2 cellular contexts compared by ENCODE assay signal in the genomic region with DNA sequence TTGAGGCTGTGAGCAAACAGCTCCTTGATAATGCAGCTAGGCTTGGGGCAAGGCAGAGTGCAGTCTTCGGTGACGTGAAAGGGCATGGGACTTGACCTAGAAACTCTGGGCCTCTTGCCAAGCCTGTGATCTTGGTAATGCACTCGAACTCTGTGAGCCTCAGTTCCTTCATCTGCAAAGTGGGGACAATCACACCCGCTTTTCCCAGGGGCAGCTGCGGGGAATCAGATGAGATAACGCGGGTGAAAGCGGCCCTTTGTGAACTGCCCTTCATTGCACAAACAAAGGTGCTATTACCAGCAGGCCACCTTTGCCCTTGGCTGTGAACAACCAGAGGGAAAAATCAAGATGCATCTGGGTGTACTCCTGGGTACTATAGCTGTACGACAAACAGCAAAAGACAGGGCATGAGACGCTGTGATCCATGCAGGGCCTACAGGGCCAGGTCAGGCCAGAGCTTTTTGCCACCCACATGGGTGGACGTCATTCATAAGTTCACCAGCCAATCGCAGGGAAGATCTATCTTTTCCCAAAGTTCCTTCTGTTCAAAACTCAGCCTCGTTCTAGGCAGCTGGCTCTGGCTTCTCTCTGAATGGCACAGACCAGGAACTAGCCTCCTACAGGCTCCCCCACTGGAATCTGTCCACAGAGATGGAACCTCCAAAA.
TF ChIP-seq lines count a peak whose summit lies in the region.

No MANE protein-coding gene starts in this region.

TF ChIP-seq in GM23338, 12 proteins besides CTCF, POLR2A, EP300 and RAD21 (continued from another document):
- TF ChIP-seq, protein P1, sequence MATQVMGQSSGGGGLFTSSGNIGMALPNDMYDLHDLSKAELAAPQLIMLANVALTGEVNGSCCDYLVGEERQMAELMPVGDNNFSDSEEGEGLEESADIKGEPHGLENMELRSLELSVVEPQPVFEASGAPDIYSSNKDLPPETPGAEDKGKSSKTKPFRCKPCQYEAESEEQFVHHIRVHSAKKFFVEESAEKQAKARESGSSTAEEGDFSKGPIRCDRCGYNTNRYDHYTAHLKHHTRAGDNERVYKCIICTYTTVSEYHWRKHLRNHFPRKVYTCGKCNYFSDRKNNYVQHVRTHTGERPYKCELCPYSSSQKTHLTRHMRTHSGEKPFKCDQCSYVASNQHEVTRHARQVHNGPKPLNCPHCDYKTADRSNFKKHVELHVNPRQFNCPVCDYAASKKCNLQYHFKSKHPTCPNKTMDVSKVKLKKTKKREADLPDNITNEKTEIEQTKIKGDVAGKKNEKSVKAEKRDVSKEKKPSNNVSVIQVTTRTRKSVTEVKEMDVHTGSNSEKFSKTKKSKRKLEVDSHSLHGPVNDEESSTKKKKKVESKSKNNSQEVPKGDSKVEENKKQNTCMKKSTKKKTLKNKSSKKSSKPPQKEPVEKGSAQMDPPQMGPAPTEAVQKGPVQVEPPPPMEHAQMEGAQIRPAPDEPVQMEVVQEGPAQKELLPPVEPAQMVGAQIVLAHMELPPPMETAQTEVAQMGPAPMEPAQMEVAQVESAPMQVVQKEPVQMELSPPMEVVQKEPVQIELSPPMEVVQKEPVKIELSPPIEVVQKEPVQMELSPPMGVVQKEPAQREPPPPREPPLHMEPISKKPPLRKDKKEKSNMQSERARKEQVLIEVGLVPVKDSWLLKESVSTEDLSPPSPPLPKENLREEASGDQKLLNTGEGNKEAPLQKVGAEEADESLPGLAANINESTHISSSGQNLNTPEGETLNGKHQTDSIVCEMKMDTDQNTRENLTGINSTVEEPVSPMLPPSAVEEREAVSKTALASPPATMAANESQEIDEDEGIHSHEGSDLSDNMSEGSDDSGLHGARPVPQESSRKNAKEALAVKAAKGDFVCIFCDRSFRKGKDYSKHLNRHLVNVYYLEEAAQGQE (IDR thresholded peaks at IDR 0.05; ENCODE audit: unreplicated experiment) = no peak

TF ChIP-seq in HepG2, 621 proteins besides CTCF, POLR2A, EP300 and RAD21 (continued from another document and continues in another):
- no peak for TF ChIP-seq ZNF747 (CRISPR knock-in tag; IDR thresholded peaks at IDR 0.05; ENCODE audit: borderline replicate concordance)
- TF ChIP-seq NFYC (CRISPR knock-in tag; IDR thresholded peaks at IDR 0.05) = no peak
- TF ChIP-seq, protein P2, sequence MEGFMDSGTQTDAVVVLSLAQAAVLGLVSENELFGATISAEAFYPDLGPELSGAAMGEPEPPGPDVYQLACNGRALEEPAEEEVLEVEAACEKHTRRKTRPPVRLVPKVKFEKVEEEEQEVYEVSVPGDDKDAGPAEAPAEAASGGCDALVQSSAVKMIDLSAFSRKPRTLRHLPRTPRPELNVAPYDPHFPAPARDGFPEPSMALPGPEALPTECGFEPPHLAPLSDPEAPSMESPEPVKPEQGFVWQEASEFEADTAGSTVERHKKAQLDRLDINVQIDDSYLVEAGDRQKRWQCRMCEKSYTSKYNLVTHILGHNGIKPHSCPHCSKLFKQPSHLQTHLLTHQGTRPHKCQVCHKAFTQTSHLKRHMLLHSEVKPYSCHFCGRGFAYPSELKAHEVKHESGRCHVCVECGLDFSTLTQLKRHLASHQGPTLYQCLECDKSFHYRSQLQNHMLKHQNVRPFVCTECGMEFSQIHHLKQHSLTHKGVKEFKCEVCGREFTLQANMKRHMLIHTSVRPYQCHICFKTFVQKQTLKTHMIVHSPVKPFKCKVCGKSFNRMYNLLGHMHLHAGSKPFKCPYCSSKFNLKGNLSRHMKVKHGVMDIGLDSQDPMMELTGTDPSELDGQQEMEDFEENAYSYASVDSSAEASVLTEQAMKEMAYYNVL (CRISPR knock-in tag; IDR thresholded peaks at IDR 0.05; ENCODE audit: borderline replicate concordance) = 0 out of 2 replicates have a peak, but pooled peaks have one; percentile 26
- peak; percentile 40; the same call in 1 of the 2 replicates for TF ChIP-seq ZFY (CRISPR knock-in tag; IDR thresholded peaks at IDR 0.05)
- TF ChIP-seq ZNF350 (CRISPR knock-in tag; IDR thresholded peaks at IDR 0.05; ENCODE audit: borderline replicate concordance, low read depth) = no peak
- TF ChIP-seq ZNF775 (CRISPR knock-in tag; IDR thresholded peaks at IDR 0.05; ENCODE audit: borderline replicate concordance) = no peak
- no peak for TF ChIP-seq ZNF552 (CRISPR knock-in tag; IDR thresholded peaks at IDR 0.05; ENCODE audit: borderline replicate concordance)
- TF ChIP-seq HOXA3 (CRISPR knock-in tag; IDR thresholded peaks at IDR 0.05) = 0 out of 2 replicates have a peak, but pooled peaks have one; percentile 24
- TF ChIP-seq, protein P3, sequence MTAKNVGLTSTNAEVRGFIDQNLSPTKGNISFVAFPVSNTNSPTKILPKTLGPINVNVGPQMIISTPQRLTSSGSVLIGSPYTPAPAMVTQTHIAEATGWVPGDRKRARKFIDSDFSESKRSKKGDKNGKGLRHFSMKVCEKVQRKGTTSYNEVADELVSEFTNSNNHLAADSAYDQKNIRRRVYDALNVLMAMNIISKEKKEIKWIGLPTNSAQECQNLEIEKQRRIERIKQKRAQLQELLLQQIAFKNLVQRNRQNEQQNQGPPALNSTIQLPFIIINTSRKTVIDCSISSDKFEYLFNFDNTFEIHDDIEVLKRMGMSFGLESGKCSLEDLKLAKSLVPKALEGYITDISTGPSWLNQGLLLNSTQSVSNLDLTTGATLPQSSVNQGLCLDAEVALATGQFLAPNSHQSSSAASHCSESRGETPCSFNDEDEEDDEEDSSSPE (CRISPR knock-in tag; IDR thresholded peaks at IDR 0.05) = no peak
- TF ChIP-seq FOSL1 (CRISPR knock-in tag; IDR thresholded peaks at IDR 0.05; ENCODE audit: borderline replicate concordance) = no peak
- no peak for TF ChIP-seq TMF1 (CRISPR knock-in tag; IDR thresholded peaks at IDR 0.05; ENCODE audit: low read depth)
- TF ChIP-seq, protein P4, sequence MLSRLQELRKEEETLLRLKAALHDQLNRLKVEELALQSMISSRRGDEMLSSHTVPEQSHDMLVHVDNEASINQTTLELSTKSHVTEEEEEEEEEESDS (CRISPR knock-in tag; IDR thresholded peaks at IDR 0.05; ENCODE audit: borderline replicate concordance) = no peak
- TF ChIP-seq, protein P5, sequence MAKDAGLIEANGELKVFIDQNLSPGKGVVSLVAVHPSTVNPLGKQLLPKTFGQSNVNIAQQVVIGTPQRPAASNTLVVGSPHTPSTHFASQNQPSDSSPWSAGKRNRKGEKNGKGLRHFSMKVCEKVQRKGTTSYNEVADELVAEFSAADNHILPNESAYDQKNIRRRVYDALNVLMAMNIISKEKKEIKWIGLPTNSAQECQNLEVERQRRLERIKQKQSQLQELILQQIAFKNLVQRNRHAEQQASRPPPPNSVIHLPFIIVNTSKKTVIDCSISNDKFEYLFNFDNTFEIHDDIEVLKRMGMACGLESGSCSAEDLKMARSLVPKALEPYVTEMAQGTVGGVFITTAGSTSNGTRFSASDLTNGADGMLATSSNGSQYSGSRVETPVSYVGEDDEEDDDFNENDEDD (CRISPR knock-in tag; IDR thresholded peaks at IDR 0.05; ENCODE audit: borderline replicate concordance) = no peak
- TF ChIP-seq, protein P6, sequence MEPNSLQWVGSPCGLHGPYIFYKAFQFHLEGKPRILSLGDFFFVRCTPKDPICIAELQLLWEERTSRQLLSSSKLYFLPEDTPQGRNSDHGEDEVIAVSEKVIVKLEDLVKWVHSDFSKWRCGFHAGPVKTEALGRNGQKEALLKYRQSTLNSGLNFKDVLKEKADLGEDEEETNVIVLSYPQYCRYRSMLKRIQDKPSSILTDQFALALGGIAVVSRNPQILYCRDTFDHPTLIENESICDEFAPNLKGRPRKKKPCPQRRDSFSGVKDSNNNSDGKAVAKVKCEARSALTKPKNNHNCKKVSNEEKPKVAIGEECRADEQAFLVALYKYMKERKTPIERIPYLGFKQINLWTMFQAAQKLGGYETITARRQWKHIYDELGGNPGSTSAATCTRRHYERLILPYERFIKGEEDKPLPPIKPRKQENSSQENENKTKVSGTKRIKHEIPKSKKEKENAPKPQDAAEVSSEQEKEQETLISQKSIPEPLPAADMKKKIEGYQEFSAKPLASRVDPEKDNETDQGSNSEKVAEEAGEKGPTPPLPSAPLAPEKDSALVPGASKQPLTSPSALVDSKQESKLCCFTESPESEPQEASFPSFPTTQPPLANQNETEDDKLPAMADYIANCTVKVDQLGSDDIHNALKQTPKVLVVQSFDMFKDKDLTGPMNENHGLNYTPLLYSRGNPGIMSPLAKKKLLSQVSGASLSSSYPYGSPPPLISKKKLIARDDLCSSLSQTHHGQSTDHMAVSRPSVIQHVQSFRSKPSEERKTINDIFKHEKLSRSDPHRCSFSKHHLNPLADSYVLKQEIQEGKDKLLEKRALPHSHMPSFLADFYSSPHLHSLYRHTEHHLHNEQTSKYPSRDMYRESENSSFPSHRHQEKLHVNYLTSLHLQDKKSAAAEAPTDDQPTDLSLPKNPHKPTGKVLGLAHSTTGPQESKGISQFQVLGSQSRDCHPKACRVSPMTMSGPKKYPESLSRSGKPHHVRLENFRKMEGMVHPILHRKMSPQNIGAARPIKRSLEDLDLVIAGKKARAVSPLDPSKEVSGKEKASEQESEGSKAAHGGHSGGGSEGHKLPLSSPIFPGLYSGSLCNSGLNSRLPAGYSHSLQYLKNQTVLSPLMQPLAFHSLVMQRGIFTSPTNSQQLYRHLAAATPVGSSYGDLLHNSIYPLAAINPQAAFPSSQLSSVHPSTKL (CRISPR knock-in tag; IDR thresholded peaks at IDR 0.05) = peak; percentile 20; the same call in 1 of the 2 replicates
- TF ChIP-seq ERF (CRISPR knock-in tag; IDR thresholded peaks at IDR 0.05) = no peak
- TF ChIP-seq MEIS1 (CRISPR knock-in tag; IDR thresholded peaks at IDR 0.05; ENCODE audit: borderline replicate concordance) = no peak
- no peak for TF ChIP-seq ZNF619 (CRISPR knock-in tag; IDR thresholded peaks at IDR 0.05)
- TF ChIP-seq SOX6 (IDR thresholded peaks at IDR 0.05) = no peak
- TF ChIP-seq SOX6 (CRISPR knock-in tag; IDR thresholded peaks at IDR 0.05) = peak; percentile 77
- TF ChIP-seq KLF6 (CRISPR knock-in tag; IDR thresholded peaks at IDR 0.05) = no peak
- TF ChIP-seq ZNF484 (CRISPR knock-in tag; IDR thresholded peaks at IDR 0.05; ENCODE audit: borderline replicate concordance, low read depth) = no peak
- TF ChIP-seq ZNF251 (CRISPR knock-in tag; IDR thresholded peaks at IDR 0.05) = no peak
- TF ChIP-seq ZNF670 (CRISPR knock-in tag; IDR thresholded peaks at IDR 0.05; ENCODE audit: borderline replicate concordance) = no peak
- TF ChIP-seq, protein P7, sequence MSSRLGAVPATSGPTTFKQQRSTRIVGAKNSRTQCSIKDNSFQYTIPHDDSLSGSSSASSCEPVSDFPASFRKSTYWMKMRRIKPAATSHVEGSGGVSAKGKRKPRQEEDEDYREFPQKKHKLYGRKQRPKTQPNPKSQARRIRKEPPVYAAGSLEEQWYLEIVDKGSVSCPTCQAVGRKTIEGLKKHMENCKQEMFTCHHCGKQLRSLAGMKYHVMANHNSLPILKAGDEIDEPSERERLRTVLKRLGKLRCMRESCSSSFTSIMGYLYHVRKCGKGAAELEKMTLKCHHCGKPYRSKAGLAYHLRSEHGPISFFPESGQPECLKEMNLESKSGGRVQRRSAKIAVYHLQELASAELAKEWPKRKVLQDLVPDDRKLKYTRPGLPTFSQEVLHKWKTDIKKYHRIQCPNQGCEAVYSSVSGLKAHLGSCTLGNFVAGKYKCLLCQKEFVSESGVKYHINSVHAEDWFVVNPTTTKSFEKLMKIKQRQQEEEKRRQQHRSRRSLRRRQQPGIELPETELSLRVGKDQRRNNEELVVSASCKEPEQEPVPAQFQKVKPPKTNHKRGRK (CRISPR knock-in tag; IDR thresholded peaks at IDR 0.05) = no peak
- TF ChIP-seq PAWR (CRISPR knock-in tag; IDR thresholded peaks at IDR 0.05; ENCODE audit: borderline replicate concordance) = no peak
- TF ChIP-seq POLR2AphosphoS2 (IDR thresholded peaks at IDR 0.05; ENCODE audit: low read depth, low read length) = no peak
- no peak for TF ChIP-seq AGO1 (IDR thresholded peaks at IDR 0.05; ENCODE audit: low read depth, low read length, poor library complexity, severe bottlenecking)
- no peak for TF ChIP-seq HHEX (CRISPR knock-in tag; IDR thresholded peaks at IDR 0.05)
- TF ChIP-seq EED (CRISPR knock-in tag; IDR thresholded peaks at IDR 0.05) = no peak
- TF ChIP-seq RBAK (CRISPR knock-in tag; IDR thresholded peaks at IDR 0.05) = no peak
- no peak for TF ChIP-seq EHMT2 (IDR thresholded peaks at IDR 0.05; ENCODE audit: borderline replicate concordance, low read depth, low read length)
- TF ChIP-seq, protein P8, sequence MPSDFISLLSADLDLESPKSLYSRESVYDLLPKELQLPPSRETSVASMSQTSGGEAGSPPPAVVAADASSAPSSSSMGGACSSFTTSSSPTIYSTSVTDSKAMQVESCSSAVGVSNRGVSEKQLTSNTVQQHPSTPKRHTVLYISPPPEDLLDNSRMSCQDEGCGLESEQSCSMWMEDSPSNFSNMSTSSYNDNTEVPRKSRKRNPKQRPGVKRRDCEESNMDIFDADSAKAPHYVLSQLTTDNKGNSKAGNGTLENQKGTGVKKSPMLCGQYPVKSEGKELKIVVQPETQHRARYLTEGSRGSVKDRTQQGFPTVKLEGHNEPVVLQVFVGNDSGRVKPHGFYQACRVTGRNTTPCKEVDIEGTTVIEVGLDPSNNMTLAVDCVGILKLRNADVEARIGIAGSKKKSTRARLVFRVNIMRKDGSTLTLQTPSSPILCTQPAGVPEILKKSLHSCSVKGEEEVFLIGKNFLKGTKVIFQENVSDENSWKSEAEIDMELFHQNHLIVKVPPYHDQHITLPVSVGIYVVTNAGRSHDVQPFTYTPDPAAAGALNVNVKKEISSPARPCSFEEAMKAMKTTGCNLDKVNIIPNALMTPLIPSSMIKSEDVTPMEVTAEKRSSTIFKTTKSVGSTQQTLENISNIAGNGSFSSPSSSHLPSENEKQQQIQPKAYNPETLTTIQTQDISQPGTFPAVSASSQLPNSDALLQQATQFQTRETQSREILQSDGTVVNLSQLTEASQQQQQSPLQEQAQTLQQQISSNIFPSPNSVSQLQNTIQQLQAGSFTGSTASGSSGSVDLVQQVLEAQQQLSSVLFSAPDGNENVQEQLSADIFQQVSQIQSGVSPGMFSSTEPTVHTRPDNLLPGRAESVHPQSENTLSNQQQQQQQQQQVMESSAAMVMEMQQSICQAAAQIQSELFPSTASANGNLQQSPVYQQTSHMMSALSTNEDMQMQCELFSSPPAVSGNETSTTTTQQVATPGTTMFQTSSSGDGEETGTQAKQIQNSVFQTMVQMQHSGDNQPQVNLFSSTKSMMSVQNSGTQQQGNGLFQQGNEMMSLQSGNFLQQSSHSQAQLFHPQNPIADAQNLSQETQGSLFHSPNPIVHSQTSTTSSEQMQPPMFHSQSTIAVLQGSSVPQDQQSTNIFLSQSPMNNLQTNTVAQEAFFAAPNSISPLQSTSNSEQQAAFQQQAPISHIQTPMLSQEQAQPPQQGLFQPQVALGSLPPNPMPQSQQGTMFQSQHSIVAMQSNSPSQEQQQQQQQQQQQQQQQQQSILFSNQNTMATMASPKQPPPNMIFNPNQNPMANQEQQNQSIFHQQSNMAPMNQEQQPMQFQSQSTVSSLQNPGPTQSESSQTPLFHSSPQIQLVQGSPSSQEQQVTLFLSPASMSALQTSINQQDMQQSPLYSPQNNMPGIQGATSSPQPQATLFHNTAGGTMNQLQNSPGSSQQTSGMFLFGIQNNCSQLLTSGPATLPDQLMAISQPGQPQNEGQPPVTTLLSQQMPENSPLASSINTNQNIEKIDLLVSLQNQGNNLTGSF (CRISPR knock-in tag; IDR thresholded peaks at IDR 0.05) = no peak
- no peak for TF ChIP-seq ZNF24 (IDR thresholded peaks at IDR 0.05)
